Comparison of ENCODE assay signal across 7 cellular contexts in genomic region chr22:27919943-27920755, GRCh38. TPM values are rescaled to one million over a fixed set of nuclear protein-coding genes. Genes with fewer than 3 reads are reported as not detected.
DNase-seq lines count a peak whose midpoint lies in the region; ATAC-seq and TF ChIP-seq lines count a peak whose summit lies in the region.

No MANE protein-coding gene starts in this region.

- H3K36me3 Mint-ChIP-seq in activated CD8-positive, alpha-beta T cell treated with anti-CD3 and anti-CD28 coated beads for 36 hours (ENCODE audit: low read depth): peaks cover 37% of the 10 kb centered on the region

- DNase-seq in GM03348 (ENCODE audit: low spot score): peak; percentile 36
- DNase-seq in Jurkat, Clone E6-1 (ENCODE audit: low read depth, low spot score): no peak
- DNase-seq in activated CD8-positive, alpha-beta T cell treated with anti-CD3 and anti-CD28 coated beads for 36 hours: peak; percentile 74
- DNase-seq in globus pallidus (ENCODE audit: low spot score): peak; percentile 25
- DNase-seq in osteoblast (ENCODE audit: insufficient read length, low spot score, missing footprints): peak; percentile 51
- no peak for DNase-seq in COLO829 (ENCODE audit: low spot score)

- peaks cover 53% of the 10 kb centered on the region for H3K4me1 Mint-ChIP-seq in activated CD8-positive, alpha-beta T cell treated with anti-CD3 and anti-CD28 coated beads for 36 hours (ENCODE audit: low read depth)

- peak overlapping the region; percentile 99 for H3K27ac Mint-ChIP-seq in activated CD8-positive, alpha-beta T cell treated with anti-CD3 and anti-CD28 coated beads for 36 hours

- ATAC-seq in GM21529 (IDR thresholded peaks at IDR 0.05; ENCODE audit: unreplicated experiment): peak; percentile 36
- ATAC-seq in activated CD8-positive, alpha-beta T cell treated with anti-CD3 and anti-CD28 coated beads for 36 hours: peak; percentile 47

- H3K4me3 ChIP-seq in Jurkat, Clone E6-1 (ENCODE audit: low read length): peak overlapping the region; percentile 89
- peak overlapping the region; percentile 91 for H3K4me3 ChIP-seq in osteoblast (ENCODE audit: insufficient read depth, low read length)

- H3K27me3 ChIP-seq in osteoblast (ENCODE audit: insufficient read depth, low read length): no peaks in the 10 kb centered on the region

- TF ChIP-seq CTCF in activated CD8-positive, alpha-beta T cell treated with anti-CD3 and anti-CD28 coated beads for 36 hours (IDR thresholded peaks at IDR 0.05): no peak
- peak; percentile 29 for TF ChIP-seq CTCF in osteoblast (IDR thresholded peaks at IDR 0.05; ENCODE audit: extremely low read depth, low read depth, low read length)

- peak overlapping the region; percentile 91 for H3K4me2 ChIP-seq in osteoblast (ENCODE audit: insufficient read depth, low read length)

- peak overlapping the region; percentile 96 for H2AFZ ChIP-seq in osteoblast (ENCODE audit: low read length)

- H3K4me1 ChIP-seq in osteoblast (ENCODE audit: insufficient read depth, low read length): peaks cover 39% of the 10 kb centered on the region

- H3K9me3 Mint-ChIP-seq in activated CD8-positive, alpha-beta T cell treated with anti-CD3 and anti-CD28 coated beads for 36 hours: no peaks in the 10 kb centered on the region

- peaks cover 31% of the 10 kb centered on the region for H4K20me1 ChIP-seq in osteoblast (ENCODE audit: insufficient read depth, low read length)

- peak overlapping the region; percentile 96 for H3K27ac ChIP-seq in osteoblast (ENCODE audit: low read depth, low read length)

- POLR2A ChIA-PET in activated CD8-positive, alpha-beta T cell treated with anti-CD3 and anti-CD28 coated beads for 36 hours (lab: Charles Lee): interaction anchor here (1.0 to 2.0 kb wide), 2 partner anchors 15 to 17 kb away, joined by 3 to 7 read pairs; no protein-coding TSS in a partner anchor

- no peaks in the 10 kb centered on the region for H3K36me3 ChIP-seq in osteoblast (ENCODE audit: insufficient read depth, low read length)

- peak overlapping the region; percentile 95 for H3K4me3 Mint-ChIP-seq in activated CD8-positive, alpha-beta T cell treated with anti-CD3 and anti-CD28 coated beads for 36 hours

- no peaks in the 10 kb centered on the region for H3K9me3 ChIP-seq in osteoblast (ENCODE audit: low read depth, low read length)

- no peaks in the 10 kb centered on the region for H3K27me3 Mint-ChIP-seq in activated CD8-positive, alpha-beta T cell treated with anti-CD3 and anti-CD28 coated beads for 36 hours

- H3K79me2 ChIP-seq in osteoblast (ENCODE audit: insufficient read depth, low read length): peaks cover 39% of the 10 kb centered on the region

- CTCF ChIA-PET in activated CD8-positive, alpha-beta T cell treated with anti-CD3 and anti-CD28 coated beads for 36 hours (lab: Charles Lee): interaction anchor here (1.0 to 2.4 kb wide), 6 partner anchors 34 to 1246 kb away, joined by 3 to 10 read pairs (median 4); partner anchors contain the start of genes CHEK2 and HSCB

- intact Hi-C loops in activated CD8-positive, alpha-beta T cell treated with anti-CD3 and anti-CD28 coated beads for 36 hours (cut with micrococcal nuclease): no loop called here

RNA-seq across cellular contexts. Expression of gene PITPNB, which starts 1.1 kb away (rescaled TPM):
- polyA plus RNA-seq in Jurkat, Clone E6-1 (2012; ENCODE audit: insufficient read depth, insufficient read length): 64.7 TPM
- 10 to 100 TPM; 87.7 to 89.1 TPM for total RNA-seq in activated CD8-positive, alpha-beta T cell treated with anti-CD3 and anti-CD28 coated beads for 36 hours
- total RNA-seq in osteoblast: 30.6 and 30.8 TPM in 2 replicates

Comparison
In these comparisons a context has a peak if more than half of its experiments do, and no peak if none do; other contexts are left out.
1. DNase-seq: peak in GM03348 (single experiment), activated CD8-positive, alpha-beta T cell treated with anti-CD3 and anti-CD28 coated beads for 36 hours (single experiment), globus pallidus (single experiment) and osteoblast (single experiment); none in Jurkat, Clone E6-1 (single experiment) and COLO829 (single experiment).